In genomic region chrX:65723706-65724105, GRCh38 we compare ENCODE assay signal across 8 cellular contexts. TPM values are rescaled to one million over a fixed set of nuclear protein-coding genes. Genes with fewer than 3 reads are reported as not detected.
DNase-seq lines count a peak whose midpoint lies in the region; ATAC-seq and TF ChIP-seq lines count a peak whose summit lies in the region.

No MANE protein-coding gene starts in this region.

- peaks cover 0 to 7% (median 0%) of the 10 kb centered on the region in 8 donors for H3K9me3 ChIP-seq in spleen

- peaks cover 15 to 93% (median 55%) of the 10 kb centered on the region in 6 donors for H3K4me1 ChIP-seq in spleen

- BruUV-seq in MCF 10A (replicated peaks; lab: Mats Ljungman, UMichigan), result no TSS peak

- WGBS in spleen, 5 donors, result 10 to 40% (median 29%) methylated on average over 2 of the region's 2 CpGs

- peaks cover 70% of the 10 kb centered on the region for H3K36me3 Mint-ChIP-seq in activated CD8-positive, alpha-beta T cell treated with anti-CD3 and anti-CD28 coated beads for 36 hours (ENCODE audit: low read depth)
- H3K36me3 Mint-ChIP-seq in MCF 10A (ENCODE audit: insufficient read depth, unreplicated experiment), result peaks cover 65% of the 10 kb centered on the region

- no peak for TF ChIP-seq CTCF in activated CD8-positive, alpha-beta T cell treated with anti-CD3 and anti-CD28 coated beads for 36 hours (IDR thresholded peaks at IDR 0.05)
- no peak for TF ChIP-seq CTCF in spleen (IDR thresholded peaks at IDR 0.05 in 8 of 11, conservative IDR thresholded peaks at IDR 0.05 in 3 of 11)
- TF ChIP-seq CTCF in MCF 10A (IDR thresholded peaks at IDR 0.05; ENCODE audit: unreplicated experiment), result no peak

- H3K27me3 ChIP-seq in spleen (replicated peaks in 1 of 7), result no peaks in the 10 kb centered on the region

- CTCF ChIA-PET in activated CD8-positive, alpha-beta T cell treated with anti-CD3 and anti-CD28 coated beads for 36 hours (lab: Charles Lee), result interaction anchor here (0.8 to 1.5 kb wide), 7 partner anchors 17 to 127 kb away, joined by 3 to 9 read pairs (median 4); partner anchors contain the start of gene MSN
- CTCF ChIA-PET in MCF 10A (lab: Yijun Ruan, JAX), result interaction anchor here (0.6 to 1.0 kb wide), 3 partner anchors 143 to 910 kb away, joined by 3 to 5 read pairs (median 3); no protein-coding TSS in a partner anchor

- H3K27me3 Mint-ChIP-seq in activated CD8-positive, alpha-beta T cell treated with anti-CD3 and anti-CD28 coated beads for 36 hours, result no peaks in the 10 kb centered on the region
- H3K27me3 Mint-ChIP-seq in MCF 10A (ENCODE audit: insufficient read depth, unreplicated experiment), result no peaks in the 10 kb centered on the region

- H3K4me3 ChIP-seq in spleen, result peak overlapping the region in 1 of 8 donors; percentile 3

- no peak for TF ChIP-seq POLR2A in spleen (IDR thresholded peaks at IDR 0.05)

- intact Hi-C loops in activated CD8-positive, alpha-beta T cell treated with anti-CD3 and anti-CD28 coated beads for 36 hours (cut with micrococcal nuclease), result loop anchor here (2.0 to 5.0 kb wide), 2 partner anchors 51 to 127 kb away; no protein-coding TSS in a partner anchor
- intact Hi-C loops in spleen (cut with DNase I; ENCODE audit: low total_unique reads) (loop anchor here (10.0 kb wide), 1 partner anchor 59 kb away; the partner anchor contains the start of gene MSN), posterior cingulate gyrus (cut with DNase I) (no loop called here), MCF 10A (cut with micrococcal nuclease) (no loop called here)

- peaks cover 86% of the 10 kb centered on the region for H3K4me1 Mint-ChIP-seq in activated CD8-positive, alpha-beta T cell treated with anti-CD3 and anti-CD28 coated beads for 36 hours (ENCODE audit: low read depth)
- H3K4me1 Mint-ChIP-seq in MCF 10A (ENCODE audit: insufficient read depth, unreplicated experiment), result peaks cover 5% of the 10 kb centered on the region

- H3K4me3 Mint-ChIP-seq in activated CD8-positive, alpha-beta T cell treated with anti-CD3 and anti-CD28 coated beads for 36 hours, result peak overlapping the region; percentile 38
- H3K4me3 Mint-ChIP-seq in MCF 10A (ENCODE audit: unreplicated experiment), result no peak overlapping the region

- DNase-seq in SIG-M5 treated with dmso at 0.1 percent for 504 hours (lab: John Stamatoyannopoulos, UW; ENCODE audit: unreplicated experiment) (peak; percentile 29), SIG-M5 (lab: John Stamatoyannopoulos, UW) (no peak), spleen (no peak), posterior cingulate gyrus (no peak), COR-L47 (lab: John Stamatoyannopoulos, UW) (no peak), MCF 10A (ENCODE audit: unreplicated experiment) (no peak)
- DNase-seq in activated CD8-positive, alpha-beta T cell treated with anti-CD3 and anti-CD28 coated beads for 36 hours, result peak; percentile 63

- H3K27ac Mint-ChIP-seq in activated CD8-positive, alpha-beta T cell treated with anti-CD3 and anti-CD28 coated beads for 36 hours, result peak overlapping the region; percentile 94
- no peak overlapping the region for H3K27ac Mint-ChIP-seq in MCF 10A (ENCODE audit: low read depth, unreplicated experiment)

- peak overlapping the region; percentile 16 to 72 (median 55) for H3K27ac ChIP-seq in spleen

- H3K9me3 Mint-ChIP-seq in activated CD8-positive, alpha-beta T cell treated with anti-CD3 and anti-CD28 coated beads for 36 hours, result no peaks in the 10 kb centered on the region
- H3K9me3 Mint-ChIP-seq in MCF 10A (ENCODE audit: unreplicated experiment), result peaks cover 17% of the 10 kb centered on the region

- POLR2A ChIA-PET in activated CD8-positive, alpha-beta T cell treated with anti-CD3 and anti-CD28 coated beads for 36 hours (lab: Charles Lee), result interaction anchor here (0.6 to 2.3 kb wide), 9 partner anchors 9 to 127 kb away, joined by 3 to 12 read pairs (median 3); no protein-coding TSS in a partner anchor
- POLR2A ChIA-PET in MCF 10A (lab: Yijun Ruan, JAX), result no interaction called here

- peak; percentile 60 for ATAC-seq in HG02981 (IDR thresholded peaks at IDR 0.05; ENCODE audit: unreplicated experiment)
- ATAC-seq in activated CD8-positive, alpha-beta T cell treated with anti-CD3 and anti-CD28 coated beads for 36 hours, result peak; percentile 88

- peaks cover 0 to 75% (median 0%) of the 10 kb centered on the region in 6 donors for H3K36me3 ChIP-seq in spleen

RNA-seq across cellular contexts. Expression of gene MSN, which starts 56.3 kb away (rescaled TPM):
- total RNA-seq in activated CD8-positive, alpha-beta T cell treated with anti-CD3 and anti-CD28 coated beads for 36 hours, result 100 to 1,000 TPM; 426 to 435 TPM
- total RNA-seq in spleen (100 to 1,000 TPM; 298 to 396 (median 335) TPM), MCF 10A (2022) (224 and 278 TPM in 2 replicates)
- polyA plus RNA-seq in spleen, result 100 to 1,000 TPM; 101 to 197 (median 129) TPM

Comparison
In these comparisons a context has a peak if more than half of its experiments do, and no peak if none do; other contexts are left out.
1. DNase-seq: peak in SIG-M5 treated with dmso at 0.1 percent for 504 hours (single experiment) and activated CD8-positive, alpha-beta T cell treated with anti-CD3 and anti-CD28 coated beads for 36 hours (single experiment); none in SIG-M5 (single experiment), spleen (single experiment), posterior cingulate gyrus (0 of 10), COR-L47 (single experiment) and MCF 10A (single experiment).
2. intact Hi-C loops: an anchor here in activated CD8-positive, alpha-beta T cell treated with anti-CD3 and anti-CD28 coated beads for 36 hours (2.0 to 5.0 kb wide) and spleen (10.0 kb wide); none called in posterior cingulate gyrus and MCF 10A.